Comparison of ENCODE assay signal across 26 cellular contexts in the genomic region with DNA sequence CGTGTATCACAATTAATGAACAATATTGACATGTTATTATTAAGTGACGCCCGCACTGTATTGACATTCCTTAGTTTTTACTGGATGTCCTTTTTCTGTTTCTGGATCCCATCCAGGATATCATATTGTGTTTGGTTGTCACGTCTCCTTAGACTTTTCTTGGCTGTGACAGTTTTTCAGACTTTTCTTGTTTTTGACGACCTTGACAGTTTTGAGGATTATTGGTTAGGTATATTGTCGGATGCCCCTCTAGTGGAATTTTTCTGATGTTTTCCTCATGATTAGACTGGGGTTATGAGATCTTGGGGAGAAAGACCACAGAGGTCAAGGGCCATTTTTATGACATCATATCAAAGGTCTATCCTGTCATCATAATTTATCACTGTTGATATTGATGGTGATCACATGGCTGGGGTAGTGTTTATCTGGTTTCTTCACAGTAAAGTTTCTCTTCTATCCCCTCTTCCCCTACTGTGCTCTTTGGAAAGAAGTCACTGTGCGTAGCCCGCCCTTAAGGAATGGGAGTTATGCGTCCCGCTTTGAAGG.
"Had no signal": no experiment of that assay in that cellular context is flagged by ENCODE, and none has a peak within 500 bp of the region (broad histone marks: within the 10 kb centered on the region; RNA-seq: fewer than 3 reads in every experiment).

No MANE protein-coding gene starts in this region.

- H3K9me3 ChIP-seq: left ventricle myocardium inferior, mucosa of descending colon, pancreas, prostate gland, sigmoid colon, spleen, tibial nerve, uterus had no signal

- H3K4me2 ChIP-seq: hepatocyte had no signal

- H3K36me3 ChIP-seq: prostate gland, uterus had no signal

- FAIRE-seq: pancreas, small intestine had no signal

- H3K27ac ChIP-seq: hepatocyte, left ventricle myocardium inferior, pancreas, prostate gland, sigmoid colon, spleen, tibial nerve, uterus had no signal

- ATAC-seq: mucosa of descending colon; naive thymus-derived CD4-positive, alpha-beta T cell; natural killer cell treated with Interleukin-12 subunit alpha and Interleukin-12 subunit beta and Interleukin-15 and Interleukin-18, amount 100 ng/mL, for 72 hours; pancreas; right cardiac atrium; stimulated activated memory B cell treated with anti-CD40 and anti-IgM and Interleukin-4, amounts not matched to agents 10 μg/mL and 1 μg/mL and 100 μg/mL, for 72 hours; stimulated activated naive CD8-positive, alpha-beta T cell treated with anti-CD3 and anti-CD28 coated beads, Interleukin-15, amount 100 ng/mL, for 72 hours had no signal

- H2AFZ ChIP-seq: hepatocyte had no signal

- H3K4me1 ChIP-seq: prostate gland, sigmoid colon, uterus had no signal

- H3K27me3 ChIP-seq: hepatocyte, pancreas, sigmoid colon, spleen, tibial nerve, uterus had no signal

- H3K4me3 ChIP-seq: hepatocyte, left ventricle myocardium inferior, lung, mucosa of descending colon, pancreas, prostate gland, sigmoid colon, spleen, tibial nerve, uterus had no signal

- DNase-seq: islet precursor cell; left ventricle myocardium inferior; midbrain; mucosa of descending colon; naive thymus-derived CD4-positive, alpha-beta T cell; pancreas; posterior cingulate gyrus; retina; right cardiac atrium; sigmoid colon; small intestine; spleen; stimulated activated CD4-positive, alpha-beta T cell treated with anti-CD3 and anti-CD28 coated beads, Interleukin-1b, Interleukin-23, amount 100 ng/mL, for 48 hours; stimulated activated CD4-positive, alpha-beta T cell treated with anti-CD3 and anti-CD28 coated beads, Interleukin-2, amount 100 ng/mL, for 48 hours; stimulated activated CD4-positive, alpha-beta T cell treated with anti-CD3 and anti-CD28 coated beads, Interleukin-4, amount 100 ng/mL, for 4 hours; stimulated activated CD8-positive, alpha-beta memory T cell treated with anti-CD3 and anti-CD28 coated beads, Interleukin-4, amount 100 ng/mL, for 48 hours; stimulated activated naive CD4-positive, alpha-beta T cell treated with Interleukin-2 at 50 U/mL for 16 hours; stimulated activated naive CD8-positive, alpha-beta T cell treated with anti-CD3 and anti-CD28 coated beads, Interleukin-15, amount 100 ng/mL, for 72 hours; substantia nigra; uterus had no signal
